10 cellular contexts compared by ENCODE assay signal in genomic region chr12:109715310-109716091, GRCh38. TPM values are rescaled to one million over a fixed set of nuclear protein-coding genes. Genes with fewer than 3 reads are reported as not detected.
DNase-seq lines count a peak whose midpoint lies in the region; ATAC-seq and TF ChIP-seq lines count a peak whose summit lies in the region.
"Had no signal": no experiment of that assay in that cellular context is flagged by ENCODE, and none has a peak within 500 bp of the region (broad histone marks: within the 10 kb centered on the region; RNA-seq: fewer than 3 reads in every experiment).

No MANE protein-coding gene starts in this region.

- intact Hi-C loops in stomach (cut with DNase I; ENCODE audit: low total_unique reads): no loop called here

- H3K4me3 ChIP-seq in iPS-18c (ENCODE audit: insufficient read depth, low read depth, low read length) (0 out of 2 replicates have a peak overlapping the region, but pooled peaks have one; percentile 64), stomach (peak overlapping the region; percentile 66 to 88 (median 77)), mesenchymal stem cell (ENCODE audit: insufficient read depth in 1 of 2, low read depth in 1 of 2, low read length in 2 of 2) (no peak overlapping the region)

- H3K9me3 Mint-ChIP-seq in activated CD4-positive, alpha-beta T cell treated with anti-CD3 and anti-CD28 coated beads, Interleukin-2, amount 10 ng/mL, durations not matched to agents 7 days and 5 days: no peaks in the 10 kb centered on the region
- no peaks in the 10 kb centered on the region for H3K9me3 Mint-ChIP-seq in T-helper 2 cell treated with Interferon-gamma antibody and Interleukin-4, amounts not matched to agents 5 μg/mL and 100 μg/mL, for 36 hours

- H3K27me3 ChIP-seq in stomach (peaks cover 0 to 75% (median 13%) of the 10 kb centered on the region in 3 donors), mesenchymal stem cell (ENCODE audit: control insufficient read depth in 1 of 2, insufficient read depth in 1 of 2, low read length in 2 of 2) (peaks cover 83 to 85% of the 10 kb centered on the region in 2 experiments)

- H3K27ac ChIP-seq in stomach: peak overlapping the region in 4 of 5 donors; percentile 40 to 79 (median 68)
- no peak overlapping the region for H3K27ac ChIP-seq in mesenchymal stem cell (ENCODE audit: low read length, poor library complexity, severe bottlenecking)
- H3K27ac ChIP-seq: left lung, uterus had no signal

- no peak for TF ChIP-seq CTCF in stomach (IDR thresholded peaks at IDR 0.05)

- H3K9ac ChIP-seq in mesenchymal stem cell (ENCODE audit: low read length): no peak overlapping the region

- no peak overlapping the region for H3K18ac ChIP-seq in mesenchymal stem cell (ENCODE audit: low read depth in 1 of 2, low read length in 2 of 2)

- ATAC-seq in HG02970 (IDR thresholded peaks at IDR 0.05; ENCODE audit: low FRiP score, unreplicated experiment) (no peak), HG03457 (IDR thresholded peaks at IDR 0.05; ENCODE audit: unreplicated experiment) (no peak)
- ATAC-seq: left lung had no signal

- no peak overlapping the region for H3K23ac ChIP-seq in mesenchymal stem cell (ENCODE audit: low read length in 2 of 2)

- POLR2A ChIA-PET in activated CD4-positive, alpha-beta T cell treated with anti-CD3 and anti-CD28 coated beads, Interleukin-2, amount 10 ng/mL, durations not matched to agents 7 days and 5 days (lab: Charles Lee): no interaction called here

- H3K9me3 ChIP-seq in iPS-18c (ENCODE audit: control insufficient read depth, insufficient read depth, low read length) (no peaks in the 10 kb centered on the region), stomach (no peaks in the 10 kb centered on the region), mesenchymal stem cell (ENCODE audit: control insufficient read depth, low read length) (no peaks in the 10 kb centered on the region)
- H3K9me3 ChIP-seq: left lung, uterus had no signal

- no peak overlapping the region for H2BK5ac ChIP-seq in mesenchymal stem cell (ENCODE audit: low read depth, low read length, poor library complexity, severe bottlenecking)

- H3K4me2 ChIP-seq in mesenchymal stem cell (ENCODE audit: low read length, poor library complexity, severe bottlenecking): no peak overlapping the region

- no peak overlapping the region for H4K91ac ChIP-seq in mesenchymal stem cell (ENCODE audit: low read length)

- TF ChIP-seq POLR2A in stomach (IDR thresholded peaks at IDR 0.05): no peak

- 33 to 57% (median 52%) methylated on average over 11 to 19 of the region's 19 CpGs for WGBS in stomach, 5 donors
- WGBS in mesenchymal stem cell: 72% methylated on average over 13 of the region's 19 CpGs

- H2AK5ac ChIP-seq in mesenchymal stem cell (ENCODE audit: low read length, severe bottlenecking): no peak overlapping the region

- H3K27ac Mint-ChIP-seq in activated CD4-positive, alpha-beta T cell treated with anti-CD3 and anti-CD28 coated beads, Interleukin-2, amount 10 ng/mL, durations not matched to agents 7 days and 5 days: no peak overlapping the region
- no peak overlapping the region for H3K27ac Mint-ChIP-seq in T-helper 2 cell treated with Interferon-gamma antibody and Interleukin-4, amounts not matched to agents 5 μg/mL and 100 μg/mL, for 36 hours

- peak overlapping the region; percentile 49 for H3K4me3 Mint-ChIP-seq in activated CD4-positive, alpha-beta T cell treated with anti-CD3 and anti-CD28 coated beads, Interleukin-2, amount 10 ng/mL, durations not matched to agents 7 days and 5 days
- peak overlapping the region; percentile 36 for H3K4me3 Mint-ChIP-seq in T-helper 2 cell treated with Interferon-gamma antibody and Interleukin-4, amounts not matched to agents 5 μg/mL and 100 μg/mL, for 36 hours

- H2BK120ac ChIP-seq in mesenchymal stem cell (ENCODE audit: low read depth, low read length): no peak overlapping the region

- H3K79me1 ChIP-seq in mesenchymal stem cell (replicated peaks; ENCODE audit: low read length, poor library complexity, severe bottlenecking): no peaks in the 10 kb centered on the region

- CTCF ChIA-PET in activated CD4-positive, alpha-beta T cell treated with anti-CD3 and anti-CD28 coated beads, Interleukin-2, amount 10 ng/mL, durations not matched to agents 7 days and 5 days (lab: Charles Lee): interaction anchor here (0.6 to 1.3 kb wide), 4 partner anchors 8 to 927 kb away, joined by 3 to 4 read pairs (median 3); no protein-coding TSS in a partner anchor

- H3K14ac ChIP-seq in mesenchymal stem cell (ENCODE audit: low read length in 2 of 2): no peak overlapping the region

- H3K4me1 Mint-ChIP-seq in activated CD4-positive, alpha-beta T cell treated with anti-CD3 and anti-CD28 coated beads, Interleukin-2, amount 10 ng/mL, durations not matched to agents 7 days and 5 days: peaks cover 7% of the 10 kb centered on the region
- H3K4me1 Mint-ChIP-seq in T-helper 2 cell treated with Interferon-gamma antibody and Interleukin-4, amounts not matched to agents 5 μg/mL and 100 μg/mL, for 36 hours (ENCODE audit: low read depth): peaks cover 7% of the 10 kb centered on the region

- H2BK15ac ChIP-seq in mesenchymal stem cell (ENCODE audit: low read depth, poor library complexity, severe bottlenecking): no peak overlapping the region

- no peak overlapping the region for H2AFZ ChIP-seq in mesenchymal stem cell (ENCODE audit: low read depth, low read length)

- peak; percentile 17 for DNase-seq in activated CD4-positive, alpha-beta T cell treated with anti-CD3 and anti-CD28 coated beads, Interleukin-2, amount 10 ng/mL, durations not matched to agents 7 days and 5 days
- DNase-seq in activated CD4-positive, alpha-beta T cell treated with anti-CD3 and anti-CD28 coated beads, Interleukin-2, amount 50 U/mL, for 48 hours: no peak
- DNase-seq in T-helper 2 cell treated with Interferon-gamma antibody and Interleukin-4, amounts not matched to agents 5 μg/mL and 100 μg/mL, for 36 hours (ENCODE audit: low spot score): no peak
- peak; percentile 46 for DNase-seq in stomach
- no peak for DNase-seq in mesenchymal stem cell
- DNase-seq: uterus had no signal

- H3K4me1 ChIP-seq in stomach (peaks cover 28 to 71% (median 57%) of the 10 kb centered on the region in 4 donors), mesenchymal stem cell (ENCODE audit: control insufficient read depth, insufficient read depth, low read depth, low read length) (peaks cover 16% of the 10 kb centered on the region)
- H3K4me1 ChIP-seq: uterus had no signal

- TF ChIP-seq EP300 in stomach (IDR thresholded peaks at IDR 0.05): no peak

- no peak overlapping the region for H2BK12ac ChIP-seq in mesenchymal stem cell (ENCODE audit: low read length in 2 of 2)

- no peak overlapping the region for H3K4ac ChIP-seq in mesenchymal stem cell (ENCODE audit: low read depth in 1 of 2, low read length in 2 of 2)

- H3K27me3 Mint-ChIP-seq in activated CD4-positive, alpha-beta T cell treated with anti-CD3 and anti-CD28 coated beads, Interleukin-2, amount 10 ng/mL, durations not matched to agents 7 days and 5 days: peaks cover 63% of the 10 kb centered on the region
- peaks cover 66% of the 10 kb centered on the region for H3K27me3 Mint-ChIP-seq in T-helper 2 cell treated with Interferon-gamma antibody and Interleukin-4, amounts not matched to agents 5 μg/mL and 100 μg/mL, for 36 hours (ENCODE audit: low read depth)

- H3K36me3 ChIP-seq in stomach: no peaks in the 10 kb centered on the region
- no peaks in the 10 kb centered on the region for H3K36me3 ChIP-seq in mesenchymal stem cell (ENCODE audit: control insufficient read depth in 1 of 2, insufficient read depth in 2 of 2, low read depth in 1 of 2, low read length in 2 of 2)
- H3K36me3 ChIP-seq: left lung, uterus had no signal

- no peak overlapping the region for H4K8ac ChIP-seq in mesenchymal stem cell (ENCODE audit: low read length)

- no peaks in the 10 kb centered on the region for H3K36me3 Mint-ChIP-seq in activated CD4-positive, alpha-beta T cell treated with anti-CD3 and anti-CD28 coated beads, Interleukin-2, amount 10 ng/mL, durations not matched to agents 7 days and 5 days (ENCODE audit: low read depth)
- no peaks in the 10 kb centered on the region for H3K36me3 Mint-ChIP-seq in T-helper 2 cell treated with Interferon-gamma antibody and Interleukin-4, amounts not matched to agents 5 μg/mL and 100 μg/mL, for 36 hours (ENCODE audit: low read depth)

RNA-seq across cellular contexts. Expression of gene FAM222A, which starts 1.9 kb away (rescaled TPM):
- under 1 TPM; 0.52 to 0.73 TPM for total RNA-seq in activated CD4-positive, alpha-beta T cell treated with anti-CD3 and anti-CD28 coated beads, Interleukin-2, amount 10 ng/mL, durations not matched to agents 7 days and 5 days
- 10 to 100 TPM in 1 of 5 donors, 1 to 10 TPM in 4; 1.7 to 19.7 (median 5.4) TPM for total RNA-seq in stomach
- polyA plus RNA-seq in stomach: 1 to 10 TPM; 3.1 to 5.4 (median 3.7) TPM
- 2.8 TPM for polyA plus RNA-seq in mesenchymal stem cell (2013, experiment 1 of 2)
- polyA plus RNA-seq in mesenchymal stem cell (2013, experiment 2 of 2): 2.5 TPM

Comparison
In these comparisons a context has a peak if more than half of its experiments do, and no peak if none do; other contexts are left out.
1. DNase-seq: peak in activated CD4-positive, alpha-beta T cell treated with anti-CD3 and anti-CD28 coated beads, Interleukin-2, amount 10 ng/mL, durations not matched to agents 7 days and 5 days (single experiment) and stomach (single experiment); none in activated CD4-positive, alpha-beta T cell treated with anti-CD3 and anti-CD28 coated beads, Interleukin-2, amount 50 U/mL, for 48 hours (0 of 2), T-helper 2 cell treated with Interferon-gamma antibody and Interleukin-4, amounts not matched to agents 5 μg/mL and 100 μg/mL, for 36 hours (single experiment) and mesenchymal stem cell (single experiment).
2. H3K4me3 ChIP-seq: peak in iPS-18c (single experiment) and stomach (4 of 4); none in mesenchymal stem cell (0 of 2).